In the genomic region with DNA sequence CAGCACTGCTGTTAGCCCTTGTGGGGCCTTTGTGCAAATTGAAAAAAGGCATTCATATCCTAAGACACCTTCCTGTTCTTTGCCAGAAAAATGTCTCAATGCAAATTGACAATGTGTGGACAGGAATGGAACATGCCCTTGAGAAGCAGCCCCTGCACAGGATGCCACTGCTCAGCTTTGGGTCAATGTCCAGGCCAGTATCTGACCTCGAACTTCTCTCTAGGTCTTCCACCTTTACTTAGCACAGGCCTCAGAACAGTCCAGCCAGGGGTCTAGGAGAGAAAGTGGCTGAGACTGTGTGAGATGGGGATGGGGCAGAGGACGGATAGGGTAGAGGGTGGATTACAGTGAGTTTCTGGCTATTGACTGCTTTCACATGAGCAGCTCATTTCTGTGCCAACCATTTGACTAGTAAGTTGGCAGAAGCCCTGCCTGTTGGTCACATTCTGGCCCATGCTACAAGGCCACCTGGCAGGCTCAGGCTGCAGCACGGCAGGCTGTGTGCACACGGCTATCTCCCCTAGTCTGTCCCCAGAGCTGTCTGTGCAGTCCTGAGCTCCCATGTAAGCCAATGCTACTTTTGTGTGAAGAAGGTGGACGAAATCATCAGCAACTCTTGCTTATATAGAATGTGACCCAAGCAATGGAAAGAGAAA, we compare ENCODE assay signal across 6 cellular contexts.
DNase-seq lines count a peak whose midpoint lies in the region; ATAC-seq, FAIRE-seq and TF ChIP-seq lines count a peak whose summit lies in the region.
"Not testable (repeated sequence)": the region's sequence is repeated elsewhere in the genome, so short reads cannot be mapped to it uniquely, and the experiment has no call there.

No MANE protein-coding gene starts in this region.

- not testable (repeated sequence) for H3K4ac ChIP-seq in neuronal stem cell (ENCODE audit: low read length)

- H3K27me3 ChIP-seq in adrenal gland; gastroesophageal sphincter; heart right ventricle; HepG2 (ENCODE audit: control insufficient read depth in 1 of 2, insufficient read depth in 2 of 2, low read length in 2 of 2); neuronal stem cell (ENCODE audit: control insufficient read depth in 3 of 3, insufficient read depth in 3 of 3, low read depth in 1 of 3, low read length in 3 of 3): not testable (repeated sequence)

- H3K36me3 ChIP-seq in adrenal gland (replicated peaks in 1 of 2); gastroesophageal sphincter; heart right ventricle; HepG2 (replicated peaks in 1 of 2; ENCODE audit: control insufficient read depth in 1 of 2, insufficient read depth in 2 of 2, low read length in 2 of 2); neuronal stem cell (replicated peaks in 1 of 2; ENCODE audit: control insufficient read depth in 2 of 2, insufficient read depth in 2 of 2, low read length in 2 of 2): not testable (repeated sequence)

- H3K9me3 Mint-ChIP-seq in stimulated activated memory B cell treated with anti-CD40 and anti-IgM and Interleukin-4, amounts not matched to agents 10 μg/mL and 1 μg/mL and 100 μg/mL, for 72 hours, result not testable (repeated sequence)

- H3K79me2 ChIP-seq in HepG2 (ENCODE audit: insufficient read depth, low read length), result not testable (repeated sequence)

- not testable (repeated sequence) for H3K9ac ChIP-seq in HepG2 (ENCODE audit: insufficient read depth, low read depth, low read length); neuronal stem cell (ENCODE audit: low read depth, low read length, poor library complexity)

- H4K8ac ChIP-seq in neuronal stem cell (ENCODE audit: low read depth, low read length), result not testable (repeated sequence)

- in situ Hi-C loops in HepG2 (cut with HindIII; ENCODE audit: extremely low pct_ligation_motif_present, low pct_unique_long_range_greater_than_20kb), result not testable (repeated sequence)

- peak overlapping the region; percentile 38 for H3K14ac ChIP-seq in neuronal stem cell (ENCODE audit: low read length)

- H2BK12ac ChIP-seq in neuronal stem cell (ENCODE audit: low read length), result not testable (repeated sequence)

- FAIRE-seq in HepG2 (lab: Jason Lieb, UNC), result not testable (repeated sequence)

- peak; percentile 28 for ATAC-seq in gastroesophageal sphincter
- peak; percentile 68 to 95 (median 86) for ATAC-seq in heart right ventricle
- ATAC-seq in HepG2, result peak; percentile 68
- peak; percentile 31 for ATAC-seq in stimulated activated memory B cell treated with anti-CD40 and anti-IgM and Interleukin-4, amounts not matched to agents 10 μg/mL and 1 μg/mL and 100 μg/mL, for 72 hours

- not testable (repeated sequence) for H3K79me1 ChIP-seq in neuronal stem cell (ENCODE audit: low read depth, low read length)

- not testable (repeated sequence) for H3K27ac Mint-ChIP-seq in stimulated activated memory B cell treated with anti-CD40 and anti-IgM and Interleukin-4, amounts not matched to agents 10 μg/mL and 1 μg/mL and 100 μg/mL, for 72 hours

- not testable (repeated sequence) for H2AFZ ChIP-seq in HepG2 (ENCODE audit: low read length); neuronal stem cell (ENCODE audit: low read length)

- WGBS in adrenal gland, 4 donors, result 41 to 56% (median 47%) methylated on average over 3 to 5 of the region's 5 CpGs
- 83% methylated on average over 1 of the region's 5 CpGs; no CpG with 5 or more reads in 1 of the 2 donors for WGBS in gastroesophageal sphincter (ENCODE audit: low coverage in 1 of 2), 2 donors
- 60 to 64% methylated on average over 5 of the region's 5 CpGs for WGBS in heart right ventricle, 2 donors
- WGBS in HepG2 (ENCODE audit: low lambda C conversion rate), result 41% methylated on average over 2 of the region's 5 CpGs
- WGBS in neuronal stem cell (ENCODE audit: extremely low coverage in 2 of 2, insufficient read length in 2 of 2, insufficient replicate concordance in 1 of 2), 2 donors, result no CpG with 5 or more reads among the region's 5 CpGs

- not testable (repeated sequence) for H3K9me3 ChIP-seq in adrenal gland (replicated peaks in 1 of 3); gastroesophageal sphincter; heart right ventricle; HepG2 (ENCODE audit: low read length); neuronal stem cell (replicated peaks in 1 of 2; ENCODE audit: control insufficient read depth in 2 of 2, insufficient read depth in 1 of 2, low read depth in 1 of 2, low read length in 2 of 2)

- CTCF ChIA-PET in HepG2 (lab: Yijun Ruan, JAX; ENCODE audit: low intra/inter-chr PET ratio, low total read pairs), result not testable (repeated sequence)

- H4K20me1 ChIP-seq in HepG2 (ENCODE audit: insufficient read depth, low read length), result not testable (repeated sequence)

- not testable (repeated sequence) for H3K23ac ChIP-seq in neuronal stem cell (ENCODE audit: low read depth, low read length, poor library complexity)

- not testable (repeated sequence) for H3K4me1 ChIP-seq in adrenal gland (replicated peaks in 1 of 2); gastroesophageal sphincter; heart right ventricle; HepG2 (ENCODE audit: insufficient read depth, low read length); neuronal stem cell (ENCODE audit: control insufficient read depth in 2 of 2, insufficient read depth in 1 of 2, low read depth in 1 of 2, low read length in 2 of 2)

- not testable (repeated sequence) for H2AK5ac ChIP-seq in neuronal stem cell (ENCODE audit: low read depth, low read length)

- H3K27ac ChIP-seq in adrenal gland, result peak overlapping the region in 1 of 5 donors; percentile 55
- not testable (repeated sequence) for H3K27ac ChIP-seq in gastroesophageal sphincter; heart right ventricle; HepG2 (ENCODE audit: extremely low read length, insufficient read depth, low read length); neuronal stem cell (replicated peaks; ENCODE audit: low read length)

- not testable (repeated sequence) for H3K4me3 Mint-ChIP-seq in stimulated activated memory B cell treated with anti-CD40 and anti-IgM and Interleukin-4, amounts not matched to agents 10 μg/mL and 1 μg/mL and 100 μg/mL, for 72 hours

- POLR2A ChIA-PET in HepG2 (lab: Yijun Ruan, JAX), result not testable (repeated sequence)

- H4K91ac ChIP-seq in neuronal stem cell (ENCODE audit: low read depth, low read length, poor library complexity), result not testable (repeated sequence)

- peak in 4 of 7 donors; percentile 18 to 31 (median 26) for DNase-seq in adrenal gland
- DNase-seq in heart right ventricle; HepG2 (ENCODE audit: low spot score); neuronal stem cell (ENCODE audit: low spot score): not testable (repeated sequence)

- H3K4me2 ChIP-seq in HepG2 (ENCODE audit: low read depth, low read length); neuronal stem cell (ENCODE audit: insufficient read depth, low read length, poor library complexity, severe bottlenecking): not testable (repeated sequence)

- H3K27me3 Mint-ChIP-seq in stimulated activated memory B cell treated with anti-CD40 and anti-IgM and Interleukin-4, amounts not matched to agents 10 μg/mL and 1 μg/mL and 100 μg/mL, for 72 hours, result not testable (repeated sequence)

- TF ChIP-seq CTCF in adrenal gland (IDR thresholded peaks at IDR 0.05); gastroesophageal sphincter (IDR thresholded peaks at IDR 0.05); heart right ventricle (IDR thresholded peaks at IDR 0.05); HepG2 (CRISPR knock-in tag; IDR thresholded peaks at IDR 0.05): not testable (repeated sequence)

- not testable (repeated sequence) for H2BK5ac ChIP-seq in neuronal stem cell (ENCODE audit: low read length)

- not testable (repeated sequence) for H3K36me3 Mint-ChIP-seq in stimulated activated memory B cell treated with anti-CD40 and anti-IgM and Interleukin-4, amounts not matched to agents 10 μg/mL and 1 μg/mL and 100 μg/mL, for 72 hours

- H3K4me1 Mint-ChIP-seq in stimulated activated memory B cell treated with anti-CD40 and anti-IgM and Interleukin-4, amounts not matched to agents 10 μg/mL and 1 μg/mL and 100 μg/mL, for 72 hours, result not testable (repeated sequence)

- H3K18ac ChIP-seq in neuronal stem cell (ENCODE audit: low read length), result not testable (repeated sequence)

- intact Hi-C loops in adrenal gland (cut with DNase I); heart right ventricle (cut with DNase I); HepG2 (cut with micrococcal nuclease; ENCODE audit: unreplicated experiment): not testable (repeated sequence)

- not testable (repeated sequence) for H2BK120ac ChIP-seq in neuronal stem cell (ENCODE audit: low read depth, low read length)

- TF ChIP-seq POLR2A in adrenal gland (IDR thresholded peaks at IDR 0.05); gastroesophageal sphincter (IDR thresholded peaks at IDR 0.05); HepG2 (IDR thresholded peaks at IDR 0.05; ENCODE audit: insufficient read depth in 1 of 2, low read depth in 2 of 2, low read length in 2 of 2): not testable (repeated sequence)

- TF ChIP-seq EP300 in gastroesophageal sphincter (IDR thresholded peaks at IDR 0.05); HepG2 (IDR thresholded peaks at IDR 0.05; ENCODE audit: low read depth in 2 of 2, low read length in 2 of 2); HepG2 (CRISPR knock-in tag; IDR thresholded peaks at IDR 0.05; ENCODE audit: borderline replicate concordance): not testable (repeated sequence)

- BruUV-seq in HepG2 (replicated peaks; lab: Mats Ljungman, UMichigan), result not testable (repeated sequence)

- H3K4me3 ChIP-seq in adrenal gland; gastroesophageal sphincter; heart right ventricle; HepG2 (replicated peaks in 1 of 3; ENCODE audit: insufficient read depth in 1 of 3, low read depth in 2 of 3, low read length in 3 of 3); neuronal stem cell (ENCODE audit: low read length in 2 of 2): not testable (repeated sequence)

- not testable (repeated sequence) for H2BK15ac ChIP-seq in neuronal stem cell (ENCODE audit: low read length)

- not testable (repeated sequence) for TF ChIP-seq RAD21 in HepG2 (CRISPR knock-in tag; IDR thresholded peaks at IDR 0.05)

Comparison
In these comparisons a context has a peak if more than half of its experiments do, and no peak if none do; other contexts are left out.
1. ATAC-seq: peak in every context shown above with its lines; median percentile 86 in heart right ventricle; 68 in HepG2; 31 in stimulated activated memory B cell treated with anti-CD40 and anti-IgM and Interleukin-4, amounts not matched to agents 10 μg/mL and 1 μg/mL and 100 μg/mL, for 72 hours; 28 in gastroesophageal sphincter.